ENCODE assay signal across 34 cellular contexts in genomic region chr10:129838794-129839193, GRCh38.
"Had no signal": no experiment of that assay in that cellular context is flagged by ENCODE, and none has a peak within 500 bp of the region (broad histone marks: within the 10 kb centered on the region; RNA-seq: fewer than 3 reads in every experiment).

No MANE protein-coding gene starts in this region.

- DNase-seq: Karpas-422, Kasumi-1, KG1, MM.1S, MV-4-11, NCI-H1048, NCI-H1092, NCI-H1092 treated with DMSO at 0.1 percent for 48 hours, NCI-H1105, NCI-H1105 treated with DMSO at 0.1 percent for 48 hours, NCI-H1417, NCI-H1417 treated with DMSO at 0.1 percent for 48 hours, NCI-H1436, NCI-H1436 treated with DMSO at 0.1 percent for 48 hours, NCI-H146, NCI-H1694, NCI-H1694 treated with DMSO at 0.1 percent for 48 hours, NCI-H187, NCI-H187 treated with DMSO at 0.1 percent for 48 hours, NCI-H1930, NCI-H2029, NCI-H2029 treated with DMSO at 0.1 percent for 48 hours, NCI-H2081, NCI-H2081 treated with DMSO at 0.1 percent for 48 hours, NCI-H2107, NCI-H2171, NCI-H2171 treated with DMSO at 0.1 percent for 48 hours, NCI-H2227 treated with DMSO at 0.1 percent for 48 hours, NCI-H226, NCI-H345, NCI-H446, NCI-H446 treated with DMSO at 0.1 percent for 48 hours, NCI-H510A had no signal

- H3K27ac ChIP-seq: KMS-11 had no signal
